Comparison of ENCODE assay signal across 8 cellular contexts in genomic region chr10:88728107-88728763, GRCh38. TPM values are rescaled to one million over a fixed set of nuclear protein-coding genes. Genes with fewer than 3 reads are reported as not detected.
DNase-seq lines count a peak whose midpoint lies in the region; ATAC-seq, FAIRE-seq and TF ChIP-seq lines count a peak whose summit lies in the region.

No MANE protein-coding gene starts in this region.

- no peaks in the 10 kb centered on the region for H3K36me3 Mint-ChIP-seq in activated CD8-positive, alpha-beta T cell treated with anti-CD3 and anti-CD28 coated beads, Interleukin-2, amount 10 ng/mL, durations not matched to agents 7 days and 5 days (ENCODE audit: low read depth)

- peaks cover 5% of the 10 kb centered on the region for H3K4me1 Mint-ChIP-seq in activated CD8-positive, alpha-beta T cell treated with anti-CD3 and anti-CD28 coated beads, Interleukin-2, amount 10 ng/mL, durations not matched to agents 7 days and 5 days (ENCODE audit: low read depth)

- TF ChIP-seq POLR2A in GM12892 (IDR thresholded peaks at IDR 0.05; ENCODE audit: low read depth, low read length): no peak

- POLR2A ChIA-PET in activated CD8-positive, alpha-beta T cell treated with anti-CD3 and anti-CD28 coated beads, Interleukin-2, amount 10 ng/mL, durations not matched to agents 7 days and 5 days (lab: Charles Lee): no interaction called here

- no peak overlapping the region for H3K27ac Mint-ChIP-seq in activated CD8-positive, alpha-beta T cell treated with anti-CD3 and anti-CD28 coated beads, Interleukin-2, amount 10 ng/mL, durations not matched to agents 7 days and 5 days

- no peaks in the 10 kb centered on the region for H3K9me3 ChIP-seq in iPS-15b (ENCODE audit: control insufficient read depth, insufficient read depth, low read length)

- FAIRE-seq in GM12892 (lab: Jason Lieb, UNC): no peak

- H3K4me3 ChIP-seq in iPS-15b (ENCODE audit: low read depth, low read length): peak overlapping the region; percentile 34

- no peak for ATAC-seq in activated CD8-positive, alpha-beta T cell treated with anti-CD3 and anti-CD28 coated beads, Interleukin-2, amount 10 ng/mL, durations not matched to agents 7 days and 5 days
- no peak for ATAC-seq in HG03135 (IDR thresholded peaks at IDR 0.05; ENCODE audit: unreplicated experiment)

- H3K9me3 Mint-ChIP-seq in activated CD8-positive, alpha-beta T cell treated with anti-CD3 and anti-CD28 coated beads, Interleukin-2, amount 10 ng/mL, durations not matched to agents 7 days and 5 days (ENCODE audit: insufficient read depth): no peaks in the 10 kb centered on the region

- no peak overlapping the region for H3K9ac ChIP-seq in iPS-15b (ENCODE audit: low read depth, low read length)

- peaks cover 7% of the 10 kb centered on the region for H3K27me3 Mint-ChIP-seq in activated CD8-positive, alpha-beta T cell treated with anti-CD3 and anti-CD28 coated beads, Interleukin-2, amount 10 ng/mL, durations not matched to agents 7 days and 5 days (ENCODE audit: low read depth)

- H3K36me3 ChIP-seq in iPS-15b (ENCODE audit: control insufficient read depth, insufficient read depth, low read length): no peaks in the 10 kb centered on the region

- CTCF ChIA-PET in activated CD8-positive, alpha-beta T cell treated with anti-CD3 and anti-CD28 coated beads, Interleukin-2, amount 10 ng/mL, durations not matched to agents 7 days and 5 days (lab: Charles Lee): interaction anchor here (0.6 to 2.8 kb wide), 34 partner anchors 9 to 383 kb away, joined by 3 to 27 read pairs (median 4); partner anchors contain the start of genes RNLS and STAMBPL1

- peak; percentile 21 for DNase-seq in 8988T
- DNase-seq in HCEC 1CT: peak; percentile 9
- peak; percentile 52 for DNase-seq in activated CD8-positive, alpha-beta T cell treated with anti-CD3 and anti-CD28 coated beads, Interleukin-2, amount 10 ng/mL, durations not matched to agents 7 days and 5 days
- DNase-seq in SW 1271 (lab: John Stamatoyannopoulos, UW): no peak
- DNase-seq in ureter (ENCODE audit: low spot score): no peak
- DNase-seq in GM12892 (ENCODE audit: insufficient read length): no peak

- H3K4me1 ChIP-seq in iPS-15b (ENCODE audit: control insufficient read depth, insufficient read depth, low read length): no peaks in the 10 kb centered on the region

- H3K27me3 ChIP-seq in iPS-15b (ENCODE audit: control insufficient read depth, insufficient read depth, low read length): peaks cover 34% of the 10 kb centered on the region

- no peak overlapping the region for H3K4me3 Mint-ChIP-seq in activated CD8-positive, alpha-beta T cell treated with anti-CD3 and anti-CD28 coated beads, Interleukin-2, amount 10 ng/mL, durations not matched to agents 7 days and 5 days

RNA-seq across cellular contexts. Expression of gene LIPK, which starts 22.2 kb away (rescaled TPM):
- not detected for total RNA-seq in activated CD8-positive, alpha-beta T cell treated with anti-CD3 and anti-CD28 coated beads, Interleukin-2, amount 10 ng/mL, durations not matched to agents 7 days and 5 days
- total RNA-seq in ureter: not detected
- polyA plus RNA-seq in GM12892 (2012; ENCODE audit: missing spikeins): not detected

RNA-seq across cellular contexts. Expression of gene LIPN, which starts 31.6 kb away (rescaled TPM):
- not detected for total RNA-seq in activated CD8-positive, alpha-beta T cell treated with anti-CD3 and anti-CD28 coated beads, Interleukin-2, amount 10 ng/mL, durations not matched to agents 7 days and 5 days
- total RNA-seq in ureter: not detected
- polyA plus RNA-seq in GM12892 (2012; ENCODE audit: missing spikeins): not detected

Comparison
In these comparisons a context has a peak if more than half of its experiments do, and no peak if none do; other contexts are left out.
1. DNase-seq: peak in 8988T (single experiment), HCEC 1CT (single experiment) and activated CD8-positive, alpha-beta T cell treated with anti-CD3 and anti-CD28 coated beads, Interleukin-2, amount 10 ng/mL, durations not matched to agents 7 days and 5 days (single experiment); none in SW 1271 (0 of 2), ureter (single experiment) and GM12892 (single experiment).